Comparison of ENCODE assay signal across 2 cellular contexts in the genomic region with DNA sequence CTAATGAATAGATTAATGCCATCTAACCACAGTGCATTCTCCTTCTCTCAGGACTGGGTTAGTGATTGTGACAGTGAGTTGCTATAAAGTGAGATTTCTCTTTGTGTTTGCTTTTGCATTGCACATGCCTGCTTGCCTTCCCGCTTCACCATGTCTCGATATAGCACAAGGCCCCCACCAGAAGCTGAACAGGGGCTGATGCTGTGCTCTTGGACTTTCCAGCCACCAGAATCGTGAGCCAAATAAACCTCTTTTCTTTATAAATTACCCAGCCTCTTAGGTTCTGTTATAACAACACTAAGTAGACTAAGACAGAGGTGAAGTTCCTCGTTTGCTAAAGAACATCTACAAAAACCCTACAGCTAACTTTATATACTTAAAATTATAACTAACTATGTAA.
TF ChIP-seq lines count a peak whose summit lies in the region.

No MANE protein-coding gene starts in this region.

TF ChIP-seq in HepG2, 621 proteins besides CTCF, POLR2A, EP300 and RAD21:
- TF ChIP-seq ZNF564 (CRISPR knock-in tag; IDR thresholded peaks at IDR 0.05) (peak; percentile 64; the same call in 1 of the 2 replicates), ZNF749 (CRISPR knock-in tag; IDR thresholded peaks at IDR 0.05; ENCODE audit: borderline replicate concordance) (no peak)

TF ChIP-seq in K562, 482 proteins besides CTCF, POLR2A, EP300 and RAD21:
- TF ChIP-seq MECOM (CRISPR knock-in tag; IDR thresholded peaks at IDR 0.05), result no peak
- TF ChIP-seq ZNF766 (CRISPR knock-in tag; conservative IDR thresholded peaks at IDR 0.05), result peak; percentile 82
